In genomic region chr2:162318280-162319222, GRCh38 we compare ENCODE assay signal across 8 cellular contexts. TPM values are rescaled to one million over a fixed set of nuclear protein-coding genes. Genes with fewer than 3 reads are reported as not detected.
DNase-seq lines count a peak whose midpoint lies in the region; ATAC-seq, FAIRE-seq and TF ChIP-seq lines count a peak whose summit lies in the region.

TSS of gene IFIH1 (minus strand) at chr2:162318684. CDS start at chr2:162318307, 377 bp downstream.

- H3K27me3 ChIP-seq in HepG2 (ENCODE audit: control insufficient read depth in 1 of 2, insufficient read depth in 2 of 2, low read length in 2 of 2) = no peaks in the 10 kb centered on the region; a peak in 1 of 5 replicates

- TF ChIP-seq EP300 in HepG2 (IDR thresholded peaks at IDR 0.05; ENCODE audit: low read depth in 2 of 2, low read length in 2 of 2) (no peak), HepG2 (CRISPR knock-in tag; IDR thresholded peaks at IDR 0.05; ENCODE audit: borderline replicate concordance) (no peak)

- TSS peak; percentile 85 for BruUV-seq in HepG2 (replicated peaks; lab: Mats Ljungman, UMichigan)

- peak within 1 kb of the TSS; percentile 93 for H3K4me2 ChIP-seq in HepG2 (ENCODE audit: low read depth, low read length)

- peak; percentile 90 for DNase-seq in AG20443 (ENCODE audit: low spot score)
- DNase-seq in NCI-H526 (lab: John Stamatoyannopoulos, UW) = peak; percentile 66 to 79
- peak; percentile 68 for DNase-seq in activated CD4-positive, alpha-beta T cell treated with anti-CD3 and anti-CD28 coated beads, Interleukin-2, amount 50 U/mL, for 4 hours
- peak; percentile 93 for DNase-seq in dermis blood vessel endothelial cell
- DNase-seq in HepG2 (ENCODE audit: low spot score) = peak; percentile 91
- DNase-seq in stimulated activated CD4-positive, alpha-beta T cell treated with anti-CD3 and anti-CD28 coated beads, Interleukin-4, amount 100 ng/mL, for 1 hour = peak; percentile 67

- WGBS in HepG2 (ENCODE audit: low lambda C conversion rate) = under 1% methylated on average over 30 of the region's 47 CpGs

- ATAC-seq in GM18909 (IDR thresholded peaks at IDR 0.05; ENCODE audit: poor library complexity, unreplicated experiment) = peak; percentile 87
- ATAC-seq in HG03159 (IDR thresholded peaks at IDR 0.05; ENCODE audit: unreplicated experiment) = peak; percentile 82
- peak; percentile 93 for ATAC-seq in HepG2

- no peaks in the 10 kb centered on the region for H3K9me3 ChIP-seq in HepG2 (ENCODE audit: low read length)

- CTCF ChIA-PET in HepG2 (lab: Yijun Ruan, JAX; ENCODE audit: low intra/inter-chr PET ratio, low total read pairs) = interaction anchor here (0.8 to 0.9 kb wide), 2 partner anchors 15 to 17 kb away, joined by 3 to 4 read pairs; no protein-coding TSS in a partner anchor

- peak within 1 kb of the TSS; percentile 76 for H3K27ac ChIP-seq in HepG2 (ENCODE audit: extremely low read length, insufficient read depth, low read length)

- TF ChIP-seq POLR2A in HepG2 (IDR thresholded peaks at IDR 0.05; ENCODE audit: insufficient read depth in 1 of 2, low read depth in 2 of 2, low read length in 2 of 2) = peak; percentile 41 to 79; a peak in 3 of 4 replicates

- peak within 1 kb of the TSS; percentile 80 to 88 (median 83) for H3K4me3 ChIP-seq in HepG2 (replicated peaks in 1 of 3; ENCODE audit: insufficient read depth in 1 of 3, low read depth in 2 of 3, low read length in 3 of 3)

- TF ChIP-seq RAD21 in HepG2 (CRISPR knock-in tag; IDR thresholded peaks at IDR 0.05) = peak; percentile 47

- intact Hi-C loops in HepG2 (cut with micrococcal nuclease; ENCODE audit: unreplicated experiment) = loop anchor here (1.0 to 2.0 kb wide), 4 partner anchors 16 to 264 kb away; partner anchors contain the start of gene GCA

- in situ Hi-C loops in HepG2 (cut with HindIII; ENCODE audit: extremely low pct_ligation_motif_present, low pct_unique_long_range_greater_than_20kb) = loop anchor here (25.0 kb wide), 1 partner anchor 331 kb away; no protein-coding TSS in a partner anchor

- no peaks in the 10 kb centered on the region for H3K36me3 ChIP-seq in HepG2 (replicated peaks in 1 of 2; ENCODE audit: control insufficient read depth in 1 of 2, insufficient read depth in 2 of 2, low read length in 2 of 2)

- no peaks in the 10 kb centered on the region for H3K79me2 ChIP-seq in HepG2 (ENCODE audit: insufficient read depth, low read length)

- peak within 1 kb of the TSS; percentile 79 for H3K9ac ChIP-seq in HepG2 (ENCODE audit: insufficient read depth, low read depth, low read length)

- H3K4me1 ChIP-seq in HepG2 (ENCODE audit: insufficient read depth, low read length) = peaks cover 34% of the 10 kb centered on the region

- TF ChIP-seq CTCF in HepG2 (CRISPR knock-in tag; IDR thresholded peaks at IDR 0.05) = peak; percentile 74

- no peaks in the 10 kb centered on the region for H4K20me1 ChIP-seq in HepG2 (ENCODE audit: insufficient read depth, low read length)

- peak; percentile 90 for FAIRE-seq in HepG2 (lab: Jason Lieb, UNC)

- H2AFZ ChIP-seq in HepG2 (ENCODE audit: low read length) = peak within 1 kb of the TSS; percentile 99

- POLR2A ChIA-PET in HepG2 (lab: Yijun Ruan, JAX) = interaction anchor here (1.0 to 2.9 kb wide), 6 partner anchors 10 to 264 kb away, joined by 3 to 20 read pairs (median 4); partner anchors contain the start of gene GCA

TF ChIP-seq in HepG2, 621 proteins besides CTCF, POLR2A, EP300 and RAD21 (continues in another document):
- TF ChIP-seq SNAPC2 (CRISPR knock-in tag; IDR thresholded peaks at IDR 0.05) = no peak
- TF ChIP-seq ZBED4 (CRISPR knock-in tag; IDR thresholded peaks at IDR 0.05; ENCODE audit: borderline replicate concordance) = no peak; the same call in 1 of the 2 replicates
- TF ChIP-seq ZNF451 (CRISPR knock-in tag; IDR thresholded peaks at IDR 0.05) = no peak
- TF ChIP-seq NFE2L1 (CRISPR knock-in tag; IDR thresholded peaks at IDR 0.05; ENCODE audit: borderline replicate concordance) = no peak
- TF ChIP-seq ZNF101 (CRISPR knock-in tag; IDR thresholded peaks at IDR 0.05; ENCODE audit: borderline replicate concordance, low read depth) = no peak
- TF ChIP-seq PLSCR1 (CRISPR knock-in tag; IDR thresholded peaks at IDR 0.05; ENCODE audit: borderline replicate concordance) = no peak
- no peak; the same call in 1 of the 2 replicates for TF ChIP-seq ZNF343 (CRISPR knock-in tag; IDR thresholded peaks at IDR 0.05)
- 0 out of 2 replicates have a peak, but pooled peaks have one; percentile 25 for TF ChIP-seq MYC (CRISPR knock-in tag; IDR thresholded peaks at IDR 0.05; ENCODE audit: borderline replicate concordance)
- TF ChIP-seq ZNF17 (CRISPR knock-in tag; IDR thresholded peaks at IDR 0.05) = no peak
- TF ChIP-seq ZNF160 (CRISPR knock-in tag; IDR thresholded peaks at IDR 0.05) = no peak

RNA-seq across cellular contexts. Expression of gene IFIH1, which starts in this region (rescaled TPM):
- total RNA-seq in dermis blood vessel endothelial cell (8.2 and 18.7 TPM in 2 replicates), HepG2 (2016; rRNA removed; fragmentation: Illumina TruSeq; extraction: Trizol) (11.5 and 15.0 TPM in 2 replicates)
- total RNA-seq in HepG2 (2016; cell fraction: cytosol; rRNA removed; fragmentation: Illumina TruSeq; extraction: Trizol; ENCODE audit: low read depth) = 1.0 and 2.0 TPM in 2 replicates
- total RNA-seq in HepG2 (2016; cell fraction: insoluble cytoplasmic fraction; rRNA removed; fragmentation: Illumina TruSeq; extraction: Trizol) = 11.9 and 16.4 TPM in 2 replicates
- total RNA-seq in HepG2 (2016; cell fraction: membrane; rRNA removed; fragmentation: Illumina TruSeq; extraction: Trizol) = 3.8 and 4.4 TPM in 2 replicates
- total RNA-seq in HepG2 (2016; cell fraction: nucleus; rRNA removed; fragmentation: Illumina TruSeq; extraction: Trizol) = 12.6 and 15.3 TPM in 2 replicates
- polyA plus RNA-seq in HepG2 (2011; rRNA removed) = 1.5 and 1.7 TPM in 2 replicates
- 1.1 and 1.4 TPM in 2 replicates for polyA plus RNA-seq in HepG2 (2011; cell fraction: cytosol; rRNA removed)
- polyA plus RNA-seq in HepG2 (2011; cell fraction: nucleus; rRNA removed) = 3.1 and 3.6 TPM in 2 replicates
- polyA plus RNA-seq in HepG2 (2012) = 5.7 and 7.1 TPM in 2 replicates
- 0.53 and 0.81 TPM in 2 replicates for polyA plus RNA-seq in HepG2 (2016; cell fraction: cytosol; fragmentation: Illumina TruSeq; extraction: Trizol; ENCODE audit: low read depth)
- 16.1 and 16.9 TPM in 2 replicates for polyA plus RNA-seq in HepG2 (2016; cell fraction: insoluble cytoplasmic fraction; fragmentation: Illumina TruSeq; extraction: Trizol; ENCODE audit: low read depth)
- 1.4 and 1.9 TPM in 2 replicates for polyA plus RNA-seq in HepG2 (2016; cell fraction: membrane; fragmentation: Illumina TruSeq; extraction: Trizol; ENCODE audit: low read depth)
- 10.3 and 11.5 TPM in 2 replicates for polyA plus RNA-seq in HepG2 (2016; cell fraction: nucleus; fragmentation: Illumina TruSeq; extraction: Trizol; ENCODE audit: insufficient read depth, low read depth)
- polyA minus RNA-seq in HepG2 (2011; rRNA and poly(A)+ RNA removed; ENCODE audit: low replicate concordance) = 0.63 and 1.1 TPM in 2 replicates
- polyA minus RNA-seq in HepG2 (2011; cell fraction: cytosol; rRNA and poly(A)+ RNA removed) = 1.5 and 1.8 TPM in 2 replicates
- 8.1 and 12.3 TPM in 2 replicates for polyA minus RNA-seq in HepG2 (2011; cell fraction: nucleus; rRNA and poly(A)+ RNA removed)

Comparison
In these comparisons a context has a peak if more than half of its experiments do, and no peak if none do; other contexts are left out.
1. Peak in every context shown above with its lines: DNase-seq, ATAC-seq, H3K4me3 ChIP-seq and H3K27ac ChIP-seq.